1 cellular context compared by ENCODE assay signal in the genomic region with DNA sequence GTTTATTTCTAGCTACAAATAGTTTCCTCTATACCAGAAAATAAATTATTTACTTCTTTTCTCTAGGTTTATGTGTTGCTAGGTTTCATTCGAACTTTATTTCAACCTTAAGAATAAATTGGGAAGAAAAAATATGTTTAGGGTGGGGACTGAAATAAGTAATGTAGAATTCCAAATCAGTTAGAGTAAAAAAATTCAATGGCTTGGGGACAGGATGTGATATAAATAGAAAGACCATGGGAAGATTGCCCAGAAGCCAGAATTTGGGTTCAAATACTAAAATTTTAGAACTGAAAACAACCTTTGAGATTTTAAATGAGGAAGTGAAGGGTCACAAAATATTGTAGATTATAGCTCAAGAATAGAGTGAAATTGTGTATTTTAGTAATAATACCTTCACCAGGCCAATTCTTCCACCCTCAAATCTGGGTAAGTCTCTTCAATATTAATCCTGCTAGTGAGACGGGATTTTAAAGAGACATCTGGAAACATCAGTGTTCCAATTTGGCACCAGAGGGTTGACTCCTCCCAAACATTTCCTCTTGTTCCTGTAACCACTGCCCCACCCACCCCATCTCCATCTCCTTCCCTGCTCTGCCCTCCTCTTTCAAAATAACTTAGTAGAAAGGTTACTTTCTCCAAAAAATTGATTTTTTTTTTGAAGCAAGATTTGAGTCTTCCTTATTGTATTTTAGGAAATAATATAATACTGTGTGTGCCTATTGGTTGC.
TF ChIP-seq lines count a peak whose summit lies in the region.

No MANE protein-coding gene starts in this region.

TF ChIP-seq in HCT116, 20 proteins besides CTCF, POLR2A, EP300 and RAD21:
- TF ChIP-seq, protein P1, sequence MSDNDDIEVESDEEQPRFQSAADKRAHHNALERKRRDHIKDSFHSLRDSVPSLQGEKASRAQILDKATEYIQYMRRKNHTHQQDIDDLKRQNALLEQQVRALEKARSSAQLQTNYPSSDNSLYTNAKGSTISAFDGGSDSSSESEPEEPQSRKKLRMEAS (IDR thresholded peaks at IDR 0.05), result no peak
- TF ChIP-seq ELF1 (IDR thresholded peaks at IDR 0.05; ENCODE audit: borderline replicate concordance, low read depth) (no peak), SP1 (IDR thresholded peaks at IDR 0.05; ENCODE audit: low read depth) (no peak), CEBPB (IDR thresholded peaks at IDR 0.05; ENCODE audit: low read depth) (no peak), YY1 (IDR thresholded peaks at IDR 0.05; ENCODE audit: extremely low read depth, insufficient replicate concordance, low read depth, low read length) (no peak), CBX3 (IDR thresholded peaks at IDR 0.05; ENCODE audit: low read depth) (no peak), SIN3A (IDR thresholded peaks at IDR 0.05; ENCODE audit: low read depth) (no peak), TCF7L2 (IDR thresholded peaks at IDR 0.05; ENCODE audit: borderline replicate concordance, extremely low read depth, insufficient read depth, insufficient read length) (no peak), SRF (IDR thresholded peaks at IDR 0.05; ENCODE audit: low read depth) (no peak), JUND (IDR thresholded peaks at IDR 0.05) (no peak), ZFX (IDR thresholded peaks at IDR 0.05) (no peak), FOSL1 (IDR thresholded peaks at IDR 0.05; ENCODE audit: low read depth) (no peak), ZNF274 (IDR thresholded peaks at IDR 0.05; ENCODE audit: low read depth, low read length) (no peak)
- TF ChIP-seq, protein P2, sequence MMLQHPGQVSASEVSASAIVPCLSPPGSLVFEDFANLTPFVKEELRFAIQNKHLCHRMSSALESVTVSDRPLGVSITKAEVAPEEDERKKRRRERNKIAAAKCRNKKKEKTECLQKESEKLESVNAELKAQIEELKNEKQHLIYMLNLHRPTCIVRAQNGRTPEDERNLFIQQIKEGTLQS (IDR thresholded peaks at IDR 0.05), result no peak
- TF ChIP-seq, protein P3, sequence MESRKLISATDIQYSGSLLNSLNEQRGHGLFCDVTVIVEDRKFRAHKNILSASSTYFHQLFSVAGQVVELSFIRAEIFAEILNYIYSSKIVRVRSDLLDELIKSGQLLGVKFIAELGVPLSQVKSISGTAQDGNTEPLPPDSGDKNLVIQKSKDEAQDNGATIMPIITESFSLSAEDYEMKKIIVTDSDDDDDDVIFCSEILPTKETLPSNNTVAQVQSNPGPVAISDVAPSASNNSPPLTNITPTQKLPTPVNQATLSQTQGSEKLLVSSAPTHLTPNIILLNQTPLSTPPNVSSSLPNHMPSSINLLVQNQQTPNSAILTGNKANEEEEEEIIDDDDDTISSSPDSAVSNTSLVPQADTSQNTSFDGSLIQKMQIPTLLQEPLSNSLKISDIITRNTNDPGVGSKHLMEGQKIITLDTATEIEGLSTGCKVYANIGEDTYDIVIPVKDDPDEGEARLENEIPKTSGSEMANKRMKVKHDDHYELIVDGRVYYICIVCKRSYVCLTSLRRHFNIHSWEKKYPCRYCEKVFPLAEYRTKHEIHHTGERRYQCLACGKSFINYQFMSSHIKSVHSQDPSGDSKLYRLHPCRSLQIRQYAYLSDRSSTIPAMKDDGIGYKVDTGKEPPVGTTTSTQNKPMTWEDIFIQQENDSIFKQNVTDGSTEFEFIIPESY (IDR thresholded peaks at IDR 0.05; ENCODE audit: extremely low read depth, insufficient replicate concordance, low read length), result no peak
- TF ChIP-seq, protein P4, sequence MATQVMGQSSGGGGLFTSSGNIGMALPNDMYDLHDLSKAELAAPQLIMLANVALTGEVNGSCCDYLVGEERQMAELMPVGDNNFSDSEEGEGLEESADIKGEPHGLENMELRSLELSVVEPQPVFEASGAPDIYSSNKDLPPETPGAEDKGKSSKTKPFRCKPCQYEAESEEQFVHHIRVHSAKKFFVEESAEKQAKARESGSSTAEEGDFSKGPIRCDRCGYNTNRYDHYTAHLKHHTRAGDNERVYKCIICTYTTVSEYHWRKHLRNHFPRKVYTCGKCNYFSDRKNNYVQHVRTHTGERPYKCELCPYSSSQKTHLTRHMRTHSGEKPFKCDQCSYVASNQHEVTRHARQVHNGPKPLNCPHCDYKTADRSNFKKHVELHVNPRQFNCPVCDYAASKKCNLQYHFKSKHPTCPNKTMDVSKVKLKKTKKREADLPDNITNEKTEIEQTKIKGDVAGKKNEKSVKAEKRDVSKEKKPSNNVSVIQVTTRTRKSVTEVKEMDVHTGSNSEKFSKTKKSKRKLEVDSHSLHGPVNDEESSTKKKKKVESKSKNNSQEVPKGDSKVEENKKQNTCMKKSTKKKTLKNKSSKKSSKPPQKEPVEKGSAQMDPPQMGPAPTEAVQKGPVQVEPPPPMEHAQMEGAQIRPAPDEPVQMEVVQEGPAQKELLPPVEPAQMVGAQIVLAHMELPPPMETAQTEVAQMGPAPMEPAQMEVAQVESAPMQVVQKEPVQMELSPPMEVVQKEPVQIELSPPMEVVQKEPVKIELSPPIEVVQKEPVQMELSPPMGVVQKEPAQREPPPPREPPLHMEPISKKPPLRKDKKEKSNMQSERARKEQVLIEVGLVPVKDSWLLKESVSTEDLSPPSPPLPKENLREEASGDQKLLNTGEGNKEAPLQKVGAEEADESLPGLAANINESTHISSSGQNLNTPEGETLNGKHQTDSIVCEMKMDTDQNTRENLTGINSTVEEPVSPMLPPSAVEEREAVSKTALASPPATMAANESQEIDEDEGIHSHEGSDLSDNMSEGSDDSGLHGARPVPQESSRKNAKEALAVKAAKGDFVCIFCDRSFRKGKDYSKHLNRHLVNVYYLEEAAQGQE (IDR thresholded peaks at IDR 0.05; ENCODE audit: low read depth), result no peak
